Comparison of ENCODE assay signal across 1 cellular context in the genomic region with DNA sequence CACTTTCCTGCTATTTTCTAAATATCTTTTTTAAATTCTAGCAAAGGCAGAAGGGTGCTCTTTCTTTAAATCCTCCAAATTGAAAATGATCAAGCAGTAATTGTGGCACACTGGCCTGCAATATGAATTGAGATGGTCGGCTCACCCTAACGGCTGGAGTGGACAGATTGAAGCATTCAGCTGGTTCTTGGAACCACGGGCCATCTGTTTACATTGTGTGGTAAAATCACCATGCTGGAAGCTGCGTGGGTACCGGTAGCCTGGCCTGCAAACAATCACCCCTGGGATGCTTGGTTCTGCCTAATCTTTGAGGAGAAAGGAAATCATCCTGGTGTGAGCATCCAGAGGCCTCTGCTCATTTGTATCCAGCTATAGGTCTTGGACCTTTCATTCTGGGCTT.
TF ChIP-seq lines count a peak whose summit lies in the region.

No MANE protein-coding gene starts in this region.

TF ChIP-seq in H1, 55 proteins besides CTCF, POLR2A, EP300 and RAD21 (continued from another document):
- TF ChIP-seq CHD7 (IDR thresholded peaks at IDR 0.05; ENCODE audit: insufficient replicate concordance, low read length) (no peak), TAF7 (optimal IDR thresholded peaks at IDR 0.05; ENCODE audit: borderline replicate concordance, low read depth, low read length) (no peak)
